1 cellular context compared by ENCODE assay signal in the genomic region with DNA sequence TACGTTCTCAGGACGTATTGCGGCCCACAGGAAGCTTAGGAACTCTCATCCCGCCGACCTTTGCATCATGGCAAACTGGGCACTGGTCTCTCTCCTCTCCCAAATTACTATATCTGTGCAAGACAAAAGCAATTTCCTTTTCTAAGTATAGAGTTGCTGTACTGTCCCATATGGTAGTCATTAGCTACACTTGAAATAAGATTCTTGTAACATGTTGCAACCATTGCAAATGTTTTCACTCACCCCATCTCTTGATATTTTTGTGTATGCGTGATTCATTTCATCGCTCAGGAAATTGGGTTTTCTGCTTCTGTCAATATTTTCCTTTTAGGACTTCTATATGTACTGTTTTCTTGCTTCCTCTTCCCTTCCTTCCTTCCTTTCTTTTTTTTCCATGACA.
TF ChIP-seq lines count a peak whose summit lies in the region.

No MANE protein-coding gene starts in this region.

TF ChIP-seq in SK-N-SH treated with all-trans-retinoic acid at 6 μM for 48 hours, 23 proteins besides CTCF, POLR2A, EP300 and RAD21 (continued from another document):
- TF ChIP-seq, protein P1, sequence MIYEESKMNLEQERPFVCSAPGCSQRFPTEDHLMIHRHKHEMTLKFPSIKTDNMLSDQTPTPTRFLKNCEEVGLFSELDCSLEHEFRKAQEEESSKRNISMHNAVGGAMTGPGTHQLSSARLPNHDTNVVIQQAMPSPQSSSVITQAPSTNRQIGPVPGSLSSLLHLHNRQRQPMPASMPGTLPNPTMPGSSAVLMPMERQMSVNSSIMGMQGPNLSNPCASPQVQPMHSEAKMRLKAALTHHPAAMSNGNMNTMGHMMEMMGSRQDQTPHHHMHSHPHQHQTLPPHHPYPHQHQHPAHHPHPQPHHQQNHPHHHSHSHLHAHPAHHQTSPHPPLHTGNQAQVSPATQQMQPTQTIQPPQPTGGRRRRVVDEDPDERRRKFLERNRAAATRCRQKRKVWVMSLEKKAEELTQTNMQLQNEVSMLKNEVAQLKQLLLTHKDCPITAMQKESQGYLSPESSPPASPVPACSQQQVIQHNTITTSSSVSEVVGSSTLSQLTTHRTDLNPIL (CRISPR knock-in tag; IDR thresholded peaks at IDR 0.05; ENCODE audit: low read depth): no peak
- no peak for TF ChIP-seq ZC3H10 (CRISPR knock-in tag; IDR thresholded peaks at IDR 0.05)
- TF ChIP-seq ZNF8 (CRISPR knock-in tag; IDR thresholded peaks at IDR 0.05): no peak
- no peak for TF ChIP-seq ISL1 (CRISPR knock-in tag; IDR thresholded peaks at IDR 0.05)
- TF ChIP-seq TCF4 (CRISPR knock-in tag; IDR thresholded peaks at IDR 0.05; ENCODE audit: borderline replicate concordance): no peak
- TF ChIP-seq, protein P2, sequence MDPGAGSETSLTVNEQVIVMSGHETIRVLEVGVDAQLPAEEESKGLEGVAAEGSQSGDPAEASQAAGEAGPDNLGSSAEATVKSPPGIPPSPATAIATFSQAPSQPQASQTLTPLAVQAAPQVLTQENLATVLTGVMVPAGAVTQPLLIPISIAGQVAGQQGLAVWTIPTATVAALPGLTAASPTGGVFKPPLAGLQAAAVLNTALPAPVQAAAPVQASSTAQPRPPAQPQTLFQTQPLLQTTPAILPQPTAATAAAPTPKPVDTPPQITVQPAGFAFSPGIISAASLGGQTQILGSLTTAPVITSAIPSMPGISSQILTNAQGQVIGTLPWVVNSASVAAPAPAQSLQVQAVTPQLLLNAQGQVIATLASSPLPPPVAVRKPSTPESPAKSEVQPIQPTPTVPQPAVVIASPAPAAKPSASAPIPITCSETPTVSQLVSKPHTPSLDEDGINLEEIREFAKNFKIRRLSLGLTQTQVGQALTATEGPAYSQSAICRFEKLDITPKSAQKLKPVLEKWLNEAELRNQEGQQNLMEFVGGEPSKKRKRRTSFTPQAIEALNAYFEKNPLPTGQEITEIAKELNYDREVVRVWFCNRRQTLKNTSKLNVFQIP (CRISPR knock-in tag; IDR thresholded peaks at IDR 0.05; ENCODE audit: borderline replicate concordance, low read depth): no peak
- no peak for TF ChIP-seq ZFP3 (CRISPR knock-in tag; IDR thresholded peaks at IDR 0.05)
- no peak for TF ChIP-seq ESRRG (CRISPR knock-in tag; IDR thresholded peaks at IDR 0.05)
- TF ChIP-seq, protein P3, sequence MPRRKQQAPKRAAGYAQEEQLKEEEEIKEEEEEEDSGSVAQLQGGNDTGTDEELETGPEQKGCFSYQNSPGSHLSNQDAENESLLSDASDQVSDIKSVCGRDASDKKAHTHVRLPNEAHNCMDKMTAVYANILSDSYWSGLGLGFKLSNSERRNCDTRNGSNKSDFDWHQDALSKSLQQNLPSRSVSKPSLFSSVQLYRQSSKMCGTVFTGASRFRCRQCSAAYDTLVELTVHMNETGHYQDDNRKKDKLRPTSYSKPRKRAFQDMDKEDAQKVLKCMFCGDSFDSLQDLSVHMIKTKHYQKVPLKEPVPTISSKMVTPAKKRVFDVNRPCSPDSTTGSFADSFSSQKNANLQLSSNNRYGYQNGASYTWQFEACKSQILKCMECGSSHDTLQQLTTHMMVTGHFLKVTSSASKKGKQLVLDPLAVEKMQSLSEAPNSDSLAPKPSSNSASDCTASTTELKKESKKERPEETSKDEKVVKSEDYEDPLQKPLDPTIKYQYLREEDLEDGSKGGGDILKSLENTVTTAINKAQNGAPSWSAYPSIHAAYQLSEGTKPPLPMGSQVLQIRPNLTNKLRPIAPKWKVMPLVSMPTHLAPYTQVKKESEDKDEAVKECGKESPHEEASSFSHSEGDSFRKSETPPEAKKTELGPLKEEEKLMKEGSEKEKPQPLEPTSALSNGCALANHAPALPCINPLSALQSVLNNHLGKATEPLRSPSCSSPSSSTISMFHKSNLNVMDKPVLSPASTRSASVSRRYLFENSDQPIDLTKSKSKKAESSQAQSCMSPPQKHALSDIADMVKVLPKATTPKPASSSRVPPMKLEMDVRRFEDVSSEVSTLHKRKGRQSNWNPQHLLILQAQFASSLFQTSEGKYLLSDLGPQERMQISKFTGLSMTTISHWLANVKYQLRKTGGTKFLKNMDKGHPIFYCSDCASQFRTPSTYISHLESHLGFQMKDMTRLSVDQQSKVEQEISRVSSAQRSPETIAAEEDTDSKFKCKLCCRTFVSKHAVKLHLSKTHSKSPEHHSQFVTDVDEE (CRISPR knock-in tag; IDR thresholded peaks at IDR 0.05): no peak
- TF ChIP-seq ZFP30 (CRISPR knock-in tag; IDR thresholded peaks at IDR 0.05): no peak
- no peak for TF ChIP-seq OSR1 (CRISPR knock-in tag; IDR thresholded peaks at IDR 0.05)
TF ChIP-seq in SK-N-SH treated with all-trans-retinoic acid at 6 μM for 48 hours: peak in this region for 0.
